Comparison of ENCODE assay signal across 8 cellular contexts in the genomic region with DNA sequence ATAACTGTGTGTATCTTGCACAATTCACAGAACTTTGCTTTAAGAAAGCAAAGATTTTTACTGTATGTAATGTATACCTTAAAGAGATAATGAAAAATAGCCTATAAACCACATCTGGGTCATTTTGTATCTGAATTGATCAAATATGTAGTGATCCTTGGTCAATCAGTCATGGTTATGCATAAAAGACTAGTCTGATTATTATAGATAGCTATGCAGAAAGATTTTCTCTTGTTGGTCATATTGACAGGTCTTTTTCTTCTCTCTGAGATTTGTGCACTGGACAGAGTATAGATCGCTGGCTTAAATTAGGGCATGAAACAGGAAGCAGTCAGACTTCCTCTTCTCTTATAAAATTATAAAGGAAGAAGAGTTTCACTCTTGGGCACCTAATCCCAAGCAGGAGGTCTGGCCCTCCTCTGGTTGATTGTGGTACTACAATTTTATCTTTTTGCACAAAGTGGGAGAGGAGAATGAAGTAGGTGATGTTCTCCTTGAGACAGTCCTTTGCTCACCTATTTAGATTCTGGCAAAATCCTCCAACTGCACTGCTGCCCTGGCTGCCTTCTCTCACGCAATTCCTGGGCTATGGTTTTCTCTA.
DNase-seq lines count a peak whose midpoint lies in the region; ATAC-seq and TF ChIP-seq lines count a peak whose summit lies in the region.

No MANE protein-coding gene starts in this region.

- no peak overlapping the region for H3K4me3 ChIP-seq in fibroblast of villous mesenchyme (ENCODE audit: low read depth, low read length)
- H3K4me3 ChIP-seq in retinal pigment epithelial cell (ENCODE audit: low read length): no peak overlapping the region

- TF ChIP-seq CTCF in fibroblast of villous mesenchyme (IDR thresholded peaks at IDR 0.05; ENCODE audit: insufficient read depth, low read depth, low read length) (peak; percentile 63), retinal pigment epithelial cell (conservative IDR thresholded peaks at IDR 0.05; ENCODE audit: low read depth, low read length) (peak; percentile 71)

- DNase-seq in NCI-H1417 (lab: John Stamatoyannopoulos, UW) (peak; percentile 8 to 54 (median 19)), NCI-H1417 treated with DMSO at 0.1 percent for 48 hours (lab: John Stamatoyannopoulos, UW) (no peak), HS-5 (ENCODE audit: low read depth) (peak; percentile 19), SKM-1 treated with dmso at 0.1 percent for 144 hours (lab: John Stamatoyannopoulos, UW; ENCODE audit: unreplicated experiment) (peak; percentile 59), fibroblast of villous mesenchyme (ENCODE audit: low read depth) (peak; percentile 33), retinal pigment epithelial cell (ENCODE audit: low read depth) (peak; percentile 1)
- no peak for DNase-seq in activated naive CD4-positive, alpha-beta T cell (lab: John Stamatoyannopoulos, UW)

- ATAC-seq in GM21576 (IDR thresholded peaks at IDR 0.05; ENCODE audit: unreplicated experiment): peak; percentile 87

Comparison
In these comparisons a context has a peak if more than half of its experiments do, and no peak if none do; other contexts are left out.
1. DNase-seq: peak in NCI-H1417 (3 of 3), HS-5 (single experiment), SKM-1 treated with dmso at 0.1 percent for 144 hours (single experiment), fibroblast of villous mesenchyme (single experiment) and retinal pigment epithelial cell (single experiment); none in NCI-H1417 treated with DMSO at 0.1 percent for 48 hours (single experiment) and activated naive CD4-positive, alpha-beta T cell (0 of 4).